ENCODE assay signal across 21 cellular contexts in genomic region chr12:107353312-107353711, GRCh38.
DNase-seq lines count a peak whose midpoint lies in the region; ATAC-seq, FAIRE-seq and TF ChIP-seq lines count a peak whose summit lies in the region.
"Had no signal": no experiment of that assay in that cellular context is flagged by ENCODE, and none has a peak within 500 bp of the region (broad histone marks: within the 10 kb centered on the region; RNA-seq: fewer than 3 reads in every experiment).

No MANE protein-coding gene starts in this region.

- peaks cover 12% of the 10 kb centered on the region; the same call in 2 of the 3 replicates for H3K9me3 ChIP-seq in A549
- H3K9me3 ChIP-seq: SJSA1 had no signal

- peaks cover 50% of the 10 kb centered on the region for H3K4me1 Mint-ChIP-seq in activated CD4-positive, alpha-beta T cell treated with anti-CD3 and anti-CD28 coated beads for 36 hours
- H3K4me1 Mint-ChIP-seq in activated CD8-positive, alpha-beta T cell treated with anti-CD3 and anti-CD28 coated beads for 36 hours (ENCODE audit: low read depth), result peaks cover 83% of the 10 kb centered on the region
- peaks cover 22 to 24% of the 10 kb centered on the region in 2 donors for H3K4me1 Mint-ChIP-seq in effector memory CD8-positive, alpha-beta T cell (ENCODE audit: low read depth in 2 of 2)

- no peak overlapping the region for H3K4me3 Mint-ChIP-seq in activated CD4-positive, alpha-beta T cell treated with anti-CD3 and anti-CD28 coated beads for 36 hours
- H3K4me3 Mint-ChIP-seq in activated CD8-positive, alpha-beta T cell treated with anti-CD3 and anti-CD28 coated beads for 36 hours, result peak overlapping the region; percentile 44
- H3K4me3 Mint-ChIP-seq in effector memory CD8-positive, alpha-beta T cell, result peak overlapping the region in 1 of 2 donors; percentile 67

- H3K36me3 Mint-ChIP-seq in activated CD4-positive, alpha-beta T cell treated with anti-CD3 and anti-CD28 coated beads for 36 hours (ENCODE audit: low read depth), result no peaks in the 10 kb centered on the region
- peaks cover 11% of the 10 kb centered on the region for H3K36me3 Mint-ChIP-seq in activated CD8-positive, alpha-beta T cell treated with anti-CD3 and anti-CD28 coated beads for 36 hours (ENCODE audit: low read depth)
- H3K36me3 Mint-ChIP-seq in effector memory CD8-positive, alpha-beta T cell (ENCODE audit: insufficient read depth), result no peaks in the 10 kb centered on the region

- TF ChIP-seq CTCF in A549 (IDR thresholded peaks at IDR 0.05), result no peak
- no peak for TF ChIP-seq CTCF in activated CD8-positive, alpha-beta T cell treated with anti-CD3 and anti-CD28 coated beads for 36 hours (IDR thresholded peaks at IDR 0.05)

- no peak for FAIRE-seq in A549 (lab: Jason Lieb, UNC)
- FAIRE-seq: HTR-8/SVneo had no signal

- no peak for TF ChIP-seq RAD21 in A549 (conservative IDR thresholded peaks at IDR 0.05 in 1 of 2, IDR thresholded peaks at IDR 0.05 in 1 of 2)

- WGBS in A549 (ENCODE audit: missing lambda C conversion rate), result 89% methylated on average over 2 of the region's 2 CpGs

- H3K9me3 Mint-ChIP-seq in activated CD4-positive, alpha-beta T cell treated with anti-CD3 and anti-CD28 coated beads for 36 hours (ENCODE audit: low read depth), result no peaks in the 10 kb centered on the region
- peaks cover 4% of the 10 kb centered on the region for H3K9me3 Mint-ChIP-seq in activated CD8-positive, alpha-beta T cell treated with anti-CD3 and anti-CD28 coated beads for 36 hours
- H3K9me3 Mint-ChIP-seq in effector memory CD8-positive, alpha-beta T cell, result no peaks in the 10 kb centered on the region

- H3K27ac ChIP-seq in A549, result peak overlapping the region; percentile 94 to 96
- H3K27ac ChIP-seq: GM23248, HL-60, RWPE1, SJSA1 had no signal

- TF ChIP-seq EP300 in A549 (IDR thresholded peaks at IDR 0.05), result no peak

- POLR2A ChIA-PET in activated CD4-positive, alpha-beta T cell treated with anti-CD3 and anti-CD28 coated beads for 36 hours (lab: Charles Lee), result no interaction called here
- POLR2A ChIA-PET in A549 (lab: Yijun Ruan, JAX), result interaction anchor here (0.9 kb wide), 1 partner anchor 27 kb away, joined by 3 read pairs; no protein-coding TSS in a partner anchor
- POLR2A ChIA-PET in activated CD8-positive, alpha-beta T cell treated with anti-CD3 and anti-CD28 coated beads for 36 hours (lab: Charles Lee), result interaction anchor here (0.6 to 5.9 kb wide), 11 partner anchors 9 to 49 kb away, joined by 3 to 46 read pairs (median 4); a partner anchor contains a TSS

- TF ChIP-seq POLR2A in A549 (IDR thresholded peaks at IDR 0.05; ENCODE audit: low read length), result no peak

- intact Hi-C loops in activated CD4-positive, alpha-beta T cell treated with anti-CD3 and anti-CD28 coated beads for 36 hours (cut with DNase I, micrococcal nuclease), result loop anchor here in 1 of 2 experiments (2.0 kb wide), 1 partner anchor 15 kb away; no protein-coding TSS in a partner anchor
- intact Hi-C loops in activated CD8-positive, alpha-beta T cell treated with anti-CD3 and anti-CD28 coated beads for 36 hours (cut with micrococcal nuclease), result loop anchor here (2.0 kb wide), 1 partner anchor 15 kb away; no protein-coding TSS in a partner anchor
- intact Hi-C loops in Right ventricle myocardium superior (cut with DNase I), result no loop called here

- DNase-seq in activated CD4-positive, alpha-beta T cell treated with anti-CD3 and anti-CD28 coated beads for 36 hours, result no peak
- DNase-seq in activated CD4-positive, alpha-beta T cell treated with anti-CD3 and anti-CD28 coated beads for 1 hour, result no peak
- DNase-seq in A549 (ENCODE audit: low read depth in 1 of 2, low spot score in 1 of 2), result no peak
- DNase-seq in activated CD8-positive, alpha-beta T cell treated with anti-CD3 and anti-CD28 coated beads for 36 hours, result no peak
- DNase-seq in effector memory CD8-positive, alpha-beta T cell, result no peak
- DNase-seq in COLO829 (ENCODE audit: low spot score), result no peak
- no peak for DNase-seq in Right ventricle myocardium superior
- DNase-seq in COR-L47 (lab: John Stamatoyannopoulos, UW), result no peak
- DNase-seq: 8988T, C1 segment of cervical spinal cord, EL, GM23248, NCI-H187 treated with DMSO at 0.1 percent for 48 hours, NCI-H2171, NCI-H446, NCI-H748 treated with DMSO at 0.1 percent for 48 hours, OCI-M1 had no signal

- H3K4me1 ChIP-seq in A549, result peaks cover 87% of the 10 kb centered on the region

- ATAC-seq in activated CD4-positive, alpha-beta T cell treated with anti-CD3 and anti-CD28 coated beads for 36 hours, result no peak
- ATAC-seq in A549 (no peak), Right ventricle myocardium superior (ENCODE audit: poor library complexity) (no peak)
- no peak for ATAC-seq in activated CD8-positive, alpha-beta T cell treated with anti-CD3 and anti-CD28 coated beads for 36 hours
- ATAC-seq in effector memory CD8-positive, alpha-beta T cell (replicated peaks), result no peak

- peak overlapping the region; percentile 38 for H3K27ac Mint-ChIP-seq in activated CD4-positive, alpha-beta T cell treated with anti-CD3 and anti-CD28 coated beads for 36 hours
- peak overlapping the region; percentile 90 for H3K27ac Mint-ChIP-seq in activated CD8-positive, alpha-beta T cell treated with anti-CD3 and anti-CD28 coated beads for 36 hours
- H3K27ac Mint-ChIP-seq in effector memory CD8-positive, alpha-beta T cell, result peak overlapping the region; percentile 33 to 88

- no peaks in the 10 kb centered on the region for H3K27me3 Mint-ChIP-seq in activated CD4-positive, alpha-beta T cell treated with anti-CD3 and anti-CD28 coated beads for 36 hours
- no peaks in the 10 kb centered on the region for H3K27me3 Mint-ChIP-seq in activated CD8-positive, alpha-beta T cell treated with anti-CD3 and anti-CD28 coated beads for 36 hours
- no peaks in the 10 kb centered on the region for H3K27me3 Mint-ChIP-seq in effector memory CD8-positive, alpha-beta T cell

- no peak overlapping the region for H3K4me3 ChIP-seq in A549
- H3K4me3 ChIP-seq: GM23248, SJSA1 had no signal

- H3K4me2 ChIP-seq in A549, result peak overlapping the region; percentile 78

- CTCF ChIA-PET in activated CD4-positive, alpha-beta T cell treated with anti-CD3 and anti-CD28 coated beads for 36 hours (lab: Charles Lee), result interaction anchor here (0.5 kb wide), 1 partner anchor 312 kb away, joined by 3 read pairs; no protein-coding TSS in a partner anchor
- CTCF ChIA-PET in A549 (lab: Yijun Ruan, JAX), result interaction anchor here (1.5 kb wide), 1 partner anchor 19 kb away, joined by 3 read pairs; no protein-coding TSS in a partner anchor
- CTCF ChIA-PET in activated CD8-positive, alpha-beta T cell treated with anti-CD3 and anti-CD28 coated beads for 36 hours (lab: Charles Lee), result interaction anchor here (0.9 to 1.5 kb wide), 2 partner anchors 22 to 49 kb away, joined by 3 to 9 read pairs; no protein-coding TSS in a partner anchor

TF ChIP-seq in A549, 52 proteins besides CTCF, POLR2A, EP300 and RAD21:
- TF ChIP-seq FOSL2 (IDR thresholded peaks at IDR 0.05) (no peak), FOSL2 (CRISPR knock-in tag; IDR thresholded peaks at IDR 0.05) (no peak), SMC3 (IDR thresholded peaks at IDR 0.05) (no peak), CHD4 (IDR thresholded peaks at IDR 0.05; ENCODE audit: borderline replicate concordance) (peak; percentile 75; the same call in 1 of the 2 replicates), KDM1A (IDR thresholded peaks at IDR 0.05; ENCODE audit: low read depth) (0 out of 2 replicates have a peak, but pooled peaks have one; percentile 24)

Comparison
In these comparisons a context has a peak if more than half of its experiments do, and no peak if none do; other contexts are left out.
1. H3K27ac Mint-ChIP-seq: peak in every context shown above with its lines; median percentile 90 in activated CD8-positive, alpha-beta T cell treated with anti-CD3 and anti-CD28 coated beads for 36 hours; 60 in effector memory CD8-positive, alpha-beta T cell; 38 in activated CD4-positive, alpha-beta T cell treated with anti-CD3 and anti-CD28 coated beads for 36 hours.